8 cellular contexts compared by ENCODE assay signal in the genomic region with DNA sequence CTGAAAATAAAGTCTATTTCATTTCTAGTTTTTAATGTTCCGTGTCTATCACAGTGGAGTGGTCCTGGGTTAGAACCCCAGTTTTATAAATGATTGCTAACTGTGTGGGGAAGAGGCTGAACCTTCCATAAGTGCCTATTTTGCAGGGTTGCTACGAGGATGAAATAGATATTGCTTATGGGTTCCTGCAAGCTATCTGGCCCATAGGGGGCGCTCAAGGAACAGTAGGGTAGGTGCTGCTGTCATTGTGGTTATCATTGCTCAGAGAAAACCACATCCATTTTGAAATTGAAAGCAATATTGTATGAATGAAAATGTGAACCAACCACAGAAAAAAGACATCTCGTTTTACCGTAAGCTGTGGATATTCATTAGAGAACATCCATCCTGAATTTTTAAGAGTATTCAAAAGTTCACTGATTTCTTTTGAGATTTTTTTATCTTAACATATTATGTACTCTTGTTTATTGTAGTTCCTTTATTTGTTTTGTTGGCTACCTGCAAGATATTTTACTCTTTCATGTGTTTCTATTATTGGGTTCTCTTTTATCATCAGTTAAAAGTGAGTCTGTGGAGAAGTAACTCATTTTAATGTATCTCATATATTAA.
DNase-seq lines count a peak whose midpoint lies in the region; ATAC-seq and TF ChIP-seq lines count a peak whose summit lies in the region.

No MANE protein-coding gene starts in this region.

- no peaks in the 10 kb centered on the region for H3K9me3 Mint-ChIP-seq in WTC11

- POLR2A ChIA-PET in WTC11 (lab: Charles Lee), result interaction anchor here (0.6 kb wide), 2 partner anchors 9 to 769 kb away, joined by 4 to 7 read pairs; no protein-coding TSS in a partner anchor

- DNase-seq in AML-193 (lab: John Stamatoyannopoulos, UW) (peak; percentile 86 to 93), NCI-H2196 (lab: John Stamatoyannopoulos, UW; ENCODE audit: unreplicated experiment) (peak; percentile 77), WTC11 (ENCODE audit: low spot score) (peak; percentile 86), cardiac fibroblast (ENCODE audit: low read depth in 2 of 2) (peak; percentile 83 to 90), left lobe of liver (ENCODE audit: low spot score) (peak; percentile 78)
- DNase-seq in stimulated activated CD4-positive, alpha-beta T cell treated with anti-CD3 and anti-CD28 coated beads, TNF-alpha, amount 100 ng/mL, for 24 hours (ENCODE audit: low read depth in 3 of 3), result peak; percentile 66 to 84 (median 75)

- H3K27ac Mint-ChIP-seq in WTC11, result no peak overlapping the region

- no peaks in the 10 kb centered on the region for H3K27me3 Mint-ChIP-seq in WTC11 (ENCODE audit: low read depth)

- ATAC-seq in GM18909 (IDR thresholded peaks at IDR 0.05; ENCODE audit: poor library complexity, unreplicated experiment) (peak; percentile 92), HG03108 (IDR thresholded peaks at IDR 0.05; ENCODE audit: unreplicated experiment) (peak; percentile 92), WTC11 (peak; percentile 38; the same call in 1 of the 2 replicates), left lobe of liver (peak; percentile 98)

- H3K4me3 ChIP-seq in cardiac fibroblast (replicated peaks in 1 of 2; ENCODE audit: low read depth in 2 of 2, low read length in 2 of 2), result no peak overlapping the region

- H3K4me1 Mint-ChIP-seq in WTC11, result peaks cover 7% of the 10 kb centered on the region

- TF ChIP-seq CTCF in WTC11 (IDR thresholded peaks at IDR 0.05) (peak; percentile 72), cardiac fibroblast (IDR thresholded peaks at IDR 0.05; ENCODE audit: low read depth, low read length) (peak; percentile 80)

- CTCF ChIA-PET in WTC11 (lab: Charles Lee), result interaction anchor here (0.6 to 2.1 kb wide), 16 partner anchors 12 to 376 kb away, joined by 3 to 11 read pairs (median 4); no protein-coding TSS in a partner anchor

- H3K4me3 Mint-ChIP-seq in WTC11, result no peak overlapping the region

- no peaks in the 10 kb centered on the region for H3K36me3 Mint-ChIP-seq in WTC11

TF ChIP-seq in WTC11, 78 proteins besides CTCF, POLR2A, EP300 and RAD21:
- TF ChIP-seq MXD4 (CRISPR knock-in tag; IDR thresholded peaks at IDR 0.05; ENCODE audit: borderline replicate concordance), result no peak
- no peak for TF ChIP-seq STAT6 (CRISPR knock-in tag; conservative IDR thresholded peaks at IDR 0.05; ENCODE audit: low read depth)
- TF ChIP-seq, protein P1, sequence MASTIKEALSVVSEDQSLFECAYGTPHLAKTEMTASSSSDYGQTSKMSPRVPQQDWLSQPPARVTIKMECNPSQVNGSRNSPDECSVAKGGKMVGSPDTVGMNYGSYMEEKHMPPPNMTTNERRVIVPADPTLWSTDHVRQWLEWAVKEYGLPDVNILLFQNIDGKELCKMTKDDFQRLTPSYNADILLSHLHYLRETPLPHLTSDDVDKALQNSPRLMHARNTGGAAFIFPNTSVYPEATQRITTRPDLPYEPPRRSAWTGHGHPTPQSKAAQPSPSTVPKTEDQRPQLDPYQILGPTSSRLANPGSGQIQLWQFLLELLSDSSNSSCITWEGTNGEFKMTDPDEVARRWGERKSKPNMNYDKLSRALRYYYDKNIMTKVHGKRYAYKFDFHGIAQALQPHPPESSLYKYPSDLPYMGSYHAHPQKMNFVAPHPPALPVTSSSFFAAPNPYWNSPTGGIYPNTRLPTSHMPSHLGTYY (CRISPR knock-in tag; IDR thresholded peaks at IDR 0.05), result no peak
- no peak for TF ChIP-seq RELA (CRISPR knock-in tag; IDR thresholded peaks at IDR 0.05; ENCODE audit: borderline replicate concordance)
- TF ChIP-seq JAZF1 (CRISPR knock-in tag; IDR thresholded peaks at IDR 0.05), result no peak
- no peak for TF ChIP-seq MYBL2 (CRISPR knock-in tag; IDR thresholded peaks at IDR 0.05)
- TF ChIP-seq, protein P2, sequence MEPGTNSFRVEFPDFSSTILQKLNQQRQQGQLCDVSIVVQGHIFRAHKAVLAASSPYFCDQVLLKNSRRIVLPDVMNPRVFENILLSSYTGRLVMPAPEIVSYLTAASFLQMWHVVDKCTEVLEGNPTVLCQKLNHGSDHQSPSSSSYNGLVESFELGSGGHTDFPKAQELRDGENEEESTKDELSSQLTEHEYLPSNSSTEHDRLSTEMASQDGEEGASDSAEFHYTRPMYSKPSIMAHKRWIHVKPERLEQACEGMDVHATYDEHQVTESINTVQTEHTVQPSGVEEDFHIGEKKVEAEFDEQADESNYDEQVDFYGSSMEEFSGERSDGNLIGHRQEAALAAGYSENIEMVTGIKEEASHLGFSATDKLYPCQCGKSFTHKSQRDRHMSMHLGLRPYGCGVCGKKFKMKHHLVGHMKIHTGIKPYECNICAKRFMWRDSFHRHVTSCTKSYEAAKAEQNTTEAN (CRISPR knock-in tag; IDR thresholded peaks at IDR 0.05), result no peak
- no peak for TF ChIP-seq TCF7 (CRISPR knock-in tag; IDR thresholded peaks at IDR 0.05; ENCODE audit: low read depth)
- TF ChIP-seq EMX1 (CRISPR knock-in tag; IDR thresholded peaks at IDR 0.05), result no peak
- TF ChIP-seq SMAD4 (CRISPR knock-in tag; IDR thresholded peaks at IDR 0.05), result no peak

Comparison
In these comparisons a context has a peak if more than half of its experiments do, and no peak if none do; other contexts are left out.
1. ATAC-seq: peak in every context shown above with its lines; median percentile 98 in left lobe of liver; 92 in GM18909; 92 in HG03108; 38 in WTC11.